In genomic region chr7:55888364-55888763, GRCh38 we compare ENCODE assay signal across 1 cellular context.
TF ChIP-seq lines count a peak whose summit lies in the region.

No MANE protein-coding gene starts in this region.

TF ChIP-seq in HepG2, 621 proteins besides CTCF, POLR2A, EP300 and RAD21:
- TF ChIP-seq ZBTB38 (CRISPR knock-in tag; IDR thresholded peaks at IDR 0.05), result peak; percentile 46; the same call in 1 of the 2 replicates
- peak; percentile 51; the same call in 1 of the 2 replicates for TF ChIP-seq ZMYM3 (CRISPR knock-in tag; IDR thresholded peaks at IDR 0.05)
- TF ChIP-seq ZNF460 (CRISPR knock-in tag; IDR thresholded peaks at IDR 0.05; ENCODE audit: borderline replicate concordance), result peak; percentile 82
- peak; percentile 69; the same call in 1 of the 2 replicates for TF ChIP-seq ZNF770 (CRISPR knock-in tag; IDR thresholded peaks at IDR 0.05)
